ENCODE assay signal across 13 cellular contexts in genomic region chr4:1741208-1741607, GRCh38. TPM values are rescaled to one million over a fixed set of nuclear protein-coding genes. Genes with fewer than 3 reads are reported as not detected.
DNase-seq lines count a peak whose midpoint lies in the region; ATAC-seq, FAIRE-seq and TF ChIP-seq lines count a peak whose summit lies in the region.
"Had no signal": no experiment of that assay in that cellular context is flagged by ENCODE, and none has a peak within 500 bp of the region (broad histone marks: within the 10 kb centered on the region; RNA-seq: fewer than 3 reads in every experiment).

No MANE protein-coding gene starts in this region.

- no peak overlapping the region for H3K4me3 Mint-ChIP-seq in Caco-2 (ENCODE audit: unreplicated experiment)
- no peak overlapping the region for H3K4me3 Mint-ChIP-seq in stimulated activated effector memory CD8-positive, alpha-beta T cell treated with anti-CD3 and anti-CD28 coated beads, Interleukin-12 subunit alpha, Interleukin-12 subunit beta, amount 100 ng/mL, for 72 hours
- H3K4me3 Mint-ChIP-seq: CD8-positive, alpha-beta memory T cell; HFFc6 had no signal

- peaks cover 10% of the 10 kb centered on the region for H3K9me3 Mint-ChIP-seq in Caco-2 (ENCODE audit: unreplicated experiment)
- H3K9me3 Mint-ChIP-seq in stimulated activated effector memory CD8-positive, alpha-beta T cell treated with anti-CD3 and anti-CD28 coated beads, Interleukin-12 subunit alpha, Interleukin-12 subunit beta, amount 100 ng/mL, for 72 hours = peaks cover 3% of the 10 kb centered on the region

- intact Hi-C loops in Caco-2 (cut with micrococcal nuclease; ENCODE audit: unreplicated experiment) (no loop called here), K562 (cut with micrococcal nuclease) (no loop called here)

- POLR2A ChIA-PET in Caco-2 (lab: Charles Lee) (no interaction called here), K562 (lab: Yijun Ruan, JAX) (interaction anchor here (0.6 to 2.7 kb wide), 4 partner anchors 11 to 200 kb away, joined by 3 to 11 read pairs (median 4); no protein-coding TSS in a partner anchor)

- H3K4me3 ChIP-seq in Caco-2 (ENCODE audit: low read depth, low read length) (no peak overlapping the region), K562 (no peak overlapping the region)
- H3K4me3 ChIP-seq: A549 had no signal

- H3K9me3 ChIP-seq in Caco-2 (peaks cover 21% of the 10 kb centered on the region), K562 (replicated peaks; ENCODE audit: control insufficient read depth, insufficient read depth, low read depth, low read length) (peaks cover 7% of the 10 kb centered on the region)
- H3K9me3 ChIP-seq: BE2C had no signal

- no peak for TF ChIP-seq CTCF in Caco-2 (IDR thresholded peaks at IDR 0.05; ENCODE audit: insufficient read depth in 1 of 2, low read depth in 1 of 2, low read length in 1 of 2, severe bottlenecking in 1 of 2, unreplicated experiment in 1 of 2)
- no peak for TF ChIP-seq CTCF in K562 (IDR thresholded peaks at IDR 0.05 in 2 of 3, conservative IDR thresholded peaks at IDR 0.05 in 1 of 3; ENCODE audit: insufficient read depth in 2 of 3, low read depth in 1 of 3, low read length in 3 of 3)

- TF ChIP-seq POLR2A in K562 (conservative IDR thresholded peaks at IDR 0.05) = no peak

- peaks cover 86% of the 10 kb centered on the region for H3K36me3 Mint-ChIP-seq in Caco-2 (ENCODE audit: insufficient read depth, unreplicated experiment)
- H3K36me3 Mint-ChIP-seq in stimulated activated effector memory CD8-positive, alpha-beta T cell treated with anti-CD3 and anti-CD28 coated beads, Interleukin-12 subunit alpha, Interleukin-12 subunit beta, amount 100 ng/mL, for 72 hours = peaks cover 94% of the 10 kb centered on the region

- H3K36me3 ChIP-seq in Caco-2 (ENCODE audit: control insufficient read depth, insufficient read depth, low read length) (peaks cover 10% of the 10 kb centered on the region), K562 (ENCODE audit: control insufficient read depth, insufficient read depth, low read length) (peaks cover 87% of the 10 kb centered on the region)

- no peak overlapping the region for H3K4me2 ChIP-seq in K562 (ENCODE audit: insufficient read depth, low read length)
- H3K4me2 ChIP-seq: A549 had no signal

- no peak overlapping the region for H3K27ac ChIP-seq in K562 (ENCODE audit: extremely low read depth, low read depth, low read length)
- H3K27ac ChIP-seq: A549 had no signal

- CTCF ChIA-PET in Caco-2 (lab: Charles Lee) (no interaction called here), K562 (lab: Yijun Ruan, JAX; ENCODE audit: low intra/inter-chr PET ratio) (interaction anchor here (0.5 kb wide), 1 partner anchor 63 kb away, joined by 3 read pairs; no protein-coding TSS in a partner anchor)

- H3K27me3 Mint-ChIP-seq in Caco-2 (ENCODE audit: insufficient read depth, unreplicated experiment) = no peaks in the 10 kb centered on the region
- H3K27me3 Mint-ChIP-seq: CD8-positive, alpha-beta memory T cell had no signal

- H3K4me1 Mint-ChIP-seq in Caco-2 (ENCODE audit: low read depth, unreplicated experiment) = no peaks in the 10 kb centered on the region
- no peaks in the 10 kb centered on the region for H3K4me1 Mint-ChIP-seq in stimulated activated effector memory CD8-positive, alpha-beta T cell treated with anti-CD3 and anti-CD28 coated beads, Interleukin-12 subunit alpha, Interleukin-12 subunit beta, amount 100 ng/mL, for 72 hours
- H3K4me1 Mint-ChIP-seq: CD8-positive, alpha-beta memory T cell had no signal

- H4K20me1 ChIP-seq in K562 (replicated peaks; ENCODE audit: control insufficient read depth, insufficient read depth, low read length) = no peaks in the 10 kb centered on the region

- in situ Hi-C loops in K562 (cut with MboI) = loop anchor here (5.0 kb wide), 2 partner anchors 71 to 151 kb away; no protein-coding TSS in a partner anchor

- no peak for TF ChIP-seq EP300 in K562 (IDR thresholded peaks at IDR 0.05; ENCODE audit: low read length)

- H3K27me3 ChIP-seq in Caco-2 (replicated peaks; ENCODE audit: control insufficient read depth, insufficient read depth, low read length) (no peaks in the 10 kb centered on the region), K562 (ENCODE audit: control insufficient read depth in 2 of 2, insufficient read depth in 2 of 2, low read length in 2 of 2) (no peaks in the 10 kb centered on the region)
- H3K27me3 ChIP-seq: BE2C had no signal

- H3K9ac ChIP-seq in K562 (ENCODE audit: insufficient read depth in 1 of 2, low read depth in 2 of 2, low read length in 2 of 2) = peak overlapping the region in 1 of 2 experiments; percentile 27; a peak in 1 of 4 replicates

- 89% methylated on average over 11 of the region's 17 CpGs for WGBS in K562 (ENCODE audit: insufficient coverage, low coverage, missing lambda C conversion rate)

- no TSS peak for BruUV-seq in Caco-2 (replicated peaks; lab: Mats Ljungman, UMichigan)
- BruUV-seq in K562 (replicated peaks; lab: Mats Ljungman, UMichigan) = no TSS peak

- FAIRE-seq in K562 (lab: Jason Lieb, UNC) = no peak
- FAIRE-seq: A549, HTR-8/SVneo had no signal

- H2AFZ ChIP-seq in K562 (ENCODE audit: low read depth, low read length) = no peak overlapping the region

- ATAC-seq in K562 = no peak
- no peak for ATAC-seq in stimulated activated effector memory CD8-positive, alpha-beta T cell treated with anti-CD3 and anti-CD28 coated beads, Interleukin-12 subunit alpha, Interleukin-12 subunit beta, amount 100 ng/mL, for 72 hours
- ATAC-seq: A549 had no signal

- H3K4me1 ChIP-seq in Caco-2 (0 out of 2 replicates have a peak, but pooled peaks cover 5% of the 10 kb centered on the region), K562 (replicated peaks in 1 of 2; ENCODE audit: control insufficient read depth in 2 of 2, insufficient read depth in 2 of 2, low read length in 2 of 2) (peaks cover 0 to 33% of the 10 kb centered on the region in 2 experiments; a peak in 2 of 5 replicates)
- H3K4me1 ChIP-seq: A549, BE2C had no signal

- H3K79me2 ChIP-seq in K562 (ENCODE audit: control insufficient read depth, insufficient read depth, low read length) = no peaks in the 10 kb centered on the region

- no peak for TF ChIP-seq RAD21 in K562 (CRISPR knock-in tag; conservative IDR thresholded peaks at IDR 0.05 in 1 of 2, IDR thresholded peaks at IDR 0.05 in 1 of 2)

- H3K27ac Mint-ChIP-seq in Caco-2 (ENCODE audit: unreplicated experiment) = peak overlapping the region; percentile 51
- peak overlapping the region; percentile 58 for H3K27ac Mint-ChIP-seq in stimulated activated effector memory CD8-positive, alpha-beta T cell treated with anti-CD3 and anti-CD28 coated beads, Interleukin-12 subunit alpha, Interleukin-12 subunit beta, amount 100 ng/mL, for 72 hours
- H3K27ac Mint-ChIP-seq: HFFc6 had no signal

- no peaks in the 10 kb centered on the region for H3K9me1 ChIP-seq in K562 (ENCODE audit: control insufficient read depth, insufficient read depth, low read length)

- no peak for DNase-seq in Caco-2
- DNase-seq in K562 (ENCODE audit: extremely low read depth in 1 of 4, low spot score in 3 of 4) = no peak
- no peak for DNase-seq in stimulated activated effector memory CD8-positive, alpha-beta T cell treated with anti-CD3 and anti-CD28 coated beads, Interleukin-12 subunit alpha, Interleukin-12 subunit beta, amount 100 ng/mL, for 72 hours (ENCODE audit: low spot score in 2 of 2)
- DNase-seq in NCI-H1436 treated with DMSO at 0.1 percent for 48 hours (lab: John Stamatoyannopoulos, UW) = no peak
- no peak for DNase-seq in NCI-H2081 (lab: John Stamatoyannopoulos, UW)
- DNase-seq: BE2C; CD8-positive, alpha-beta memory T cell; DMS53; GF-D8; HCEC 1CT; HFFc6 had no signal

RNA-seq across cellular contexts. Expression of gene TACC3, which starts 19.9 kb away (rescaled TPM):
- total RNA-seq in Caco-2 (2022) = 104 and 106 TPM in 2 replicates
- 114 and 225 TPM in 2 replicates for total RNA-seq in K562 (2011; cell fraction: chromatin; rRNA removed; ENCODE audit: low replicate concordance)
- total RNA-seq in K562 (2011; cell fraction: nucleolus; rRNA removed) = 114 and 126 TPM in 2 replicates
- total RNA-seq in K562 (2011; cell fraction: nucleoplasm; rRNA removed) = 94.5 and 103 TPM in 2 replicates
- total RNA-seq in K562 (2014; rRNA removed) = 66.3 and 80.2 TPM in 2 replicates
- 47.1 and 49.7 TPM in 2 replicates for total RNA-seq in K562 (2014; rRNA removed; fragmentation: Illumina TruSeq; extraction: Trizol)
- total RNA-seq in K562 (2015; rRNA removed; fragmentation: Illumina TruSeq; extraction: Trizol) = 52.1 and 55.6 TPM in 2 replicates
- total RNA-seq in K562 (2021) = 112 and 122 TPM in 2 replicates
- 50.3 and 50.8 TPM in 2 replicates for polyA plus RNA-seq in K562 (2011; rRNA removed)
- 45.2 and 61.0 TPM in 2 replicates for polyA plus RNA-seq in K562 (2011; cell fraction: cytosol; rRNA removed)
- polyA plus RNA-seq in K562 (2011; cell fraction: nucleus; rRNA removed) = 150 and 212 TPM in 2 replicates
- polyA plus RNA-seq in K562 (2012) = 93.9 and 100.0 TPM in 2 replicates
- polyA plus RNA-seq in K562 (2014; fragmentation: Illumina TruSeq; extraction: Trizol) = 95.2 and 122 TPM in 2 replicates
- polyA plus RNA-seq in K562 (2014; fragmentation: Nextera tagmentation; extraction: Ambion mirVana) = 1 to 10 TPM; 1.9 to 2.8 TPM
- polyA plus RNA-seq in K562 (2014; rRNA removed) = 90.1 and 102 TPM in 2 replicates
- 16.5 and 18.3 TPM in 2 replicates for polyA minus RNA-seq in K562 (2011; rRNA and poly(A)+ RNA removed)
- polyA minus RNA-seq in K562 (2011; cell fraction: cytosol; rRNA and poly(A)+ RNA removed) = 37.4 and 55.6 TPM in 2 replicates
- polyA minus RNA-seq in K562 (2011; cell fraction: nucleus; rRNA and poly(A)+ RNA removed) = 40.5 and 49.1 TPM in 2 replicates

RNA-seq across cellular contexts. Expression of gene TMEM129, which starts 20.1 kb away (rescaled TPM):
- total RNA-seq in Caco-2 (2022) (36.5 and 39.0 TPM in 2 replicates), K562 (2014; rRNA removed) (34.3 and 44.0 TPM in 2 replicates), K562 (2014; rRNA removed; fragmentation: Illumina TruSeq; extraction: Trizol) (5.8 and 7.8 TPM in 2 replicates), K562 (2015; rRNA removed; fragmentation: Illumina TruSeq; extraction: Trizol) (18.4 and 20.4 TPM in 2 replicates), K562 (2021) (40.0 and 40.3 TPM in 2 replicates)
- total RNA-seq in K562 (2011; cell fraction: chromatin; rRNA removed; ENCODE audit: low replicate concordance) = 25.4 and 79.9 TPM in 2 replicates
- 85.2 and 91.1 TPM in 2 replicates for total RNA-seq in K562 (2011; cell fraction: nucleolus; rRNA removed)
- 51.7 and 55.1 TPM in 2 replicates for total RNA-seq in K562 (2011; cell fraction: nucleoplasm; rRNA removed)
- polyA plus RNA-seq in K562 (2011; rRNA removed) (17.9 and 28.9 TPM in 2 replicates), K562 (2014; fragmentation: Illumina TruSeq; extraction: Trizol) (18.8 and 24.3 TPM in 2 replicates), K562 (2014; fragmentation: Nextera tagmentation; extraction: Ambion mirVana) (under 1 TPM; 0.34 to 0.53 TPM), K562 (2014; rRNA removed) (42.9 and 47.2 TPM in 2 replicates)
- 37.3 and 93.7 TPM in 2 replicates for polyA plus RNA-seq in K562 (2011; cell fraction: cytosol; rRNA removed)
- 100 and 135 TPM in 2 replicates for polyA plus RNA-seq in K562 (2011; cell fraction: nucleus; rRNA removed)
- polyA plus RNA-seq in K562 (2012) = 23.2 and 37.4 TPM in 2 replicates
- polyA minus RNA-seq in K562 (2011; rRNA and poly(A)+ RNA removed) = 5.4 and 10.2 TPM in 2 replicates
- polyA minus RNA-seq in K562 (2011; cell fraction: cytosol; rRNA and poly(A)+ RNA removed) = 23.7 and 31.6 TPM in 2 replicates
- polyA minus RNA-seq in K562 (2011; cell fraction: nucleus; rRNA and poly(A)+ RNA removed) = 19.1 and 20.1 TPM in 2 replicates

RNA-seq across cellular contexts. Expression of gene SLBP, which starts 29.1 kb away (rescaled TPM):
- total RNA-seq in Caco-2 (2022) (113 and 116 TPM in 2 replicates), K562 (2014; rRNA removed) (185 and 221 TPM in 2 replicates), K562 (2014; rRNA removed; fragmentation: Illumina TruSeq; extraction: Trizol) (161 and 175 TPM in 2 replicates), K562 (2015; rRNA removed; fragmentation: Illumina TruSeq; extraction: Trizol) (148 and 164 TPM in 2 replicates), K562 (2021) (123 and 128 TPM in 2 replicates)
- total RNA-seq in K562 (2011; cell fraction: chromatin; rRNA removed; ENCODE audit: low replicate concordance) = 30.7 and 52.5 TPM in 2 replicates
- 27.1 and 28.9 TPM in 2 replicates for total RNA-seq in K562 (2011; cell fraction: nucleolus; rRNA removed)
- total RNA-seq in K562 (2011; cell fraction: nucleoplasm; rRNA removed) = 42.8 and 65.1 TPM in 2 replicates
- polyA plus RNA-seq in K562 (2011; rRNA removed) (121 and 191 TPM in 2 replicates), K562 (2014; fragmentation: Illumina TruSeq; extraction: Trizol) (171 and 214 TPM in 2 replicates), K562 (2014; fragmentation: Nextera tagmentation; extraction: Ambion mirVana) (10 to 100 TPM; 49.4 to 81.8 TPM), K562 (2014; rRNA removed) (157 and 162 TPM in 2 replicates)
- 86.2 and 92.0 TPM in 2 replicates for polyA plus RNA-seq in K562 (2011; cell fraction: cytosol; rRNA removed)
- polyA plus RNA-seq in K562 (2011; cell fraction: nucleus; rRNA removed) = 39.9 and 51.3 TPM in 2 replicates
- 91.7 and 104 TPM in 2 replicates for polyA plus RNA-seq in K562 (2012)
- 103 and 121 TPM in 2 replicates for polyA minus RNA-seq in K562 (2011; rRNA and poly(A)+ RNA removed)
- 51.2 and 63.8 TPM in 2 replicates for polyA minus RNA-seq in K562 (2011; cell fraction: cytosol; rRNA and poly(A)+ RNA removed)
- 14.9 and 23.8 TPM in 2 replicates for polyA minus RNA-seq in K562 (2011; cell fraction: nucleus; rRNA and poly(A)+ RNA removed)

RNA-seq across cellular contexts. Expression of gene FGFR3, which starts 51.9 kb away (rescaled TPM):
- total RNA-seq in Caco-2 (2022) (112 and 132 TPM in 2 replicates), K562 (2014; rRNA removed) (39.9 and 43.8 TPM in 2 replicates), K562 (2014; rRNA removed; fragmentation: Illumina TruSeq; extraction: Trizol) (6.3 and 6.5 TPM in 2 replicates), K562 (2015; rRNA removed; fragmentation: Illumina TruSeq; extraction: Trizol) (12.7 and 14.1 TPM in 2 replicates), K562 (2021) (47.8 and 60.4 TPM in 2 replicates)
- total RNA-seq in K562 (2011; cell fraction: chromatin; rRNA removed; ENCODE audit: low replicate concordance) = 54.4 and 166 TPM in 2 replicates
- 200 and 208 TPM in 2 replicates for total RNA-seq in K562 (2011; cell fraction: nucleolus; rRNA removed)
- 76.8 and 80.7 TPM in 2 replicates for total RNA-seq in K562 (2011; cell fraction: nucleoplasm; rRNA removed)
- polyA plus RNA-seq in K562 (2011; rRNA removed) (20.4 and 21.7 TPM in 2 replicates), K562 (2014; fragmentation: Illumina TruSeq; extraction: Trizol) (8.4 and 22.9 TPM in 2 replicates), K562 (2014; fragmentation: Nextera tagmentation; extraction: Ambion mirVana) (1 to 10 TPM; 1.2 to 1.7 TPM), K562 (2014; rRNA removed) (48.9 and 51.5 TPM in 2 replicates)
- 18.7 and 54.2 TPM in 2 replicates for polyA plus RNA-seq in K562 (2011; cell fraction: cytosol; rRNA removed)
- polyA plus RNA-seq in K562 (2011; cell fraction: nucleus; rRNA removed) = 176 and 334 TPM in 2 replicates
- polyA plus RNA-seq in K562 (2012) = 15.0 and 22.4 TPM in 2 replicates
- polyA minus RNA-seq in K562 (2011; rRNA and poly(A)+ RNA removed) = 3.9 and 9.3 TPM in 2 replicates
- 30.2 and 37.6 TPM in 2 replicates for polyA minus RNA-seq in K562 (2011; cell fraction: cytosol; rRNA and poly(A)+ RNA removed)
- polyA minus RNA-seq in K562 (2011; cell fraction: nucleus; rRNA and poly(A)+ RNA removed) = 59.1 and 74.0 TPM in 2 replicates
- polyA plus RNA-seq: CD8-positive, alpha-beta memory T cell had no signal

RNA-seq across cellular contexts. Expression of gene FAM53A, which starts 57.1 kb away (rescaled TPM):
- total RNA-seq in Caco-2 (2022) = 4.1 and 5.2 TPM in 2 replicates
- total RNA-seq in K562 (2011; cell fraction: chromatin; rRNA removed; ENCODE audit: low replicate concordance) = 3.4 and 8.9 TPM in 2 replicates
- total RNA-seq in K562 (2011; cell fraction: nucleolus; rRNA removed) = 2.8 and 3.7 TPM in 2 replicates
- 2.1 and 2.4 TPM in 2 replicates for total RNA-seq in K562 (2011; cell fraction: nucleoplasm; rRNA removed)
- total RNA-seq in K562 (2014; rRNA removed) = 1.8 and 2.6 TPM in 2 replicates
- 0.76 TPM in 1 of 2 replicates, not detected in the other for total RNA-seq in K562 (2014; rRNA removed; fragmentation: Illumina TruSeq; extraction: Trizol)
- 1.1 TPM in 2 replicates for total RNA-seq in K562 (2015; rRNA removed; fragmentation: Illumina TruSeq; extraction: Trizol)
- 1.6 and 2.0 TPM in 2 replicates for total RNA-seq in K562 (2021)
- 0.53 and 1.3 TPM in 2 replicates for polyA plus RNA-seq in K562 (2011; rRNA removed)
- 1.7 and 2.5 TPM in 2 replicates for polyA plus RNA-seq in K562 (2011; cell fraction: cytosol; rRNA removed)
- polyA plus RNA-seq in K562 (2011; cell fraction: nucleus; rRNA removed) = 1.9 and 2.9 TPM in 2 replicates
- polyA plus RNA-seq in K562 (2012) = 1.4 and 2.1 TPM in 2 replicates
- polyA plus RNA-seq in K562 (2014; fragmentation: Illumina TruSeq; extraction: Trizol) = 0.62 and 1.4 TPM in 2 replicates
- not detected for polyA plus RNA-seq in K562 (2014; fragmentation: Nextera tagmentation; extraction: Ambion mirVana)
- 1.4 and 2.7 TPM in 2 replicates for polyA plus RNA-seq in K562 (2014; rRNA removed)
- polyA minus RNA-seq in K562 (2011; rRNA and poly(A)+ RNA removed) = 0.45 and 1.1 TPM in 2 replicates
- 2.6 and 3.8 TPM in 2 replicates for polyA minus RNA-seq in K562 (2011; cell fraction: cytosol; rRNA and poly(A)+ RNA removed)
- 1.00 and 1.8 TPM in 2 replicates for polyA minus RNA-seq in K562 (2011; cell fraction: nucleus; rRNA and poly(A)+ RNA removed)
